29 cellular contexts compared by ENCODE assay signal in the genomic region with DNA sequence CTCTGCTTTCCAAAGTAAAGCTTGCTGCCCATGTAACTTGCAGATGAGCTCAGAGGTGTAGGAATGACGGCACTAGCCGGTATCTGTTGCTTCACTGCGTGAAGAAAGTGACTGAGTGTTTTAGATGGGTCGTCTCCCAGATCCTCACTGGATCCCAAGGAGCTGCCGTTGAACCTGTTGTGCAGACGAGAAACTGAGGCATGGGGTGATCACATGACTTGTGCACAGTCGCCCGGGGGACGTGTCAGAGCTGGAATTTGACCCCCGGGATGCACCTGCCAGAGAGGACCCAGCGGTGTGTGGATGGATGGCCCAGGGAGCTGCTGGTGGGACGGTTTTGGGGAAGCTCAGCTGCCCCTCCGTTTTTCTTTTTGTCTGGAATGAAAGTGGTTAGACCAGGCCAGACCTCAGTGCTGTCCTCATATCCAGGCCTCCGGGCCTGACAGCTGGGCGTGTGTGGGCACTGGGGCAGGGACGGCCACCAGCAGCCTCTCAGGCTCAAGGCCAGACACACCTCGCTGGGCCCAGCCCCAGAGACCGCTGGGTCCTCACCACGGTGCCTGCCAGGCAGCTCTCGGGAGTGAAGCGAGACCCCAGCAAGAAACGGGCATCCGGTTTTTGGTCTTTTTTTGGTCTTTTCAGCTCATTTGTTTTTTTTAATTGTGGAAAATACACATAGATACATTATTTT. TPM values are rescaled to one million over a fixed set of nuclear protein-coding genes. Genes with fewer than 3 reads are reported as not detected.
DNase-seq lines count a peak whose midpoint lies in the region; ATAC-seq, FAIRE-seq and TF ChIP-seq lines count a peak whose summit lies in the region.
"Had no signal": no experiment of that assay in that cellular context is flagged by ENCODE, and none has a peak within 500 bp of the region (broad histone marks: within the 10 kb centered on the region; RNA-seq: fewer than 3 reads in every experiment).

No MANE protein-coding gene starts in this region.

- H3K4me1 ChIP-seq in cardiac muscle cell (ENCODE audit: low read depth) (no peaks in the 10 kb centered on the region), heart right ventricle (peaks cover 17 to 44% (median 24%) of the 10 kb centered on the region in 9 donors), kidney (ENCODE audit: control insufficient read depth in 1 of 2, insufficient read depth in 1 of 2, low read depth in 1 of 2, low read length in 2 of 2) (peaks cover 7 to 40% of the 10 kb centered on the region in 2 donors)

- H3K4me1 Mint-ChIP-seq in stimulated activated memory B cell treated with anti-CD40 and anti-IgM and Interleukin-4, amounts not matched to agents 10 μg/mL and 1 μg/mL and 100 μg/mL, for 72 hours = peaks cover 58% of the 10 kb centered on the region

- no peaks in the 10 kb centered on the region for H3K27me3 Mint-ChIP-seq in stimulated activated memory B cell treated with anti-CD40 and anti-IgM and Interleukin-4, amounts not matched to agents 10 μg/mL and 1 μg/mL and 100 μg/mL, for 72 hours
- H3K27me3 Mint-ChIP-seq: activated CD8-positive, alpha-beta memory T cell treated with anti-CD3 and anti-CD28 coated beads, Interleukin-2, amount 10 ng/mL, durations not matched to agents 7 days and 5 days had no signal

- peak overlapping the region; percentile 81 for H3K27ac Mint-ChIP-seq in stimulated activated memory B cell treated with anti-CD40 and anti-IgM and Interleukin-4, amounts not matched to agents 10 μg/mL and 1 μg/mL and 100 μg/mL, for 72 hours
- H3K27ac Mint-ChIP-seq: activated CD8-positive, alpha-beta memory T cell treated with anti-CD3 and anti-CD28 coated beads, Interleukin-2, amount 10 ng/mL, durations not matched to agents 7 days and 5 days had no signal

- ATAC-seq in heart right ventricle = no peak
- no peak for ATAC-seq in stimulated activated memory B cell treated with anti-CD40 and anti-IgM and Interleukin-4, amounts not matched to agents 10 μg/mL and 1 μg/mL and 100 μg/mL, for 72 hours
- ATAC-seq in GM18873 (IDR thresholded peaks at IDR 0.05; ENCODE audit: low FRiP score, unreplicated experiment) = no peak
- ATAC-seq: mucosa of descending colon, right cardiac atrium had no signal

- no peak for FAIRE-seq in kidney (lab: Jason Lieb, UNC)

- no peak overlapping the region for H3K4me3 Mint-ChIP-seq in stimulated activated memory B cell treated with anti-CD40 and anti-IgM and Interleukin-4, amounts not matched to agents 10 μg/mL and 1 μg/mL and 100 μg/mL, for 72 hours
- H3K4me3 Mint-ChIP-seq: activated CD8-positive, alpha-beta memory T cell treated with anti-CD3 and anti-CD28 coated beads, Interleukin-2, amount 10 ng/mL, durations not matched to agents 7 days and 5 days; activated T-helper 1 cell treated with anti-CD3 and anti-CD28 coated beads, Interleukin-12 subunit alpha, Interleukin-12 subunit beta, Interleukin-2, Interleukin-4 antibody, amounts not matched to agents 30 ng/mL and 10 ng/mL and 1 ng/mL, durations not matched to agents 14 hours and 24 hours and 36 hours had no signal

- H3K9ac ChIP-seq in kidney (ENCODE audit: low read length in 2 of 2) = no peak overlapping the region

- intact Hi-C loops in heart right ventricle (cut with DNase I) (loop anchor here in 1 of 10 donors (5.0 kb wide), 1 partner anchor 34 kb away; no protein-coding TSS in a partner anchor), kidney (cut with DNase I) (no loop called here)

- peaks cover 60% of the 10 kb centered on the region for H3K36me3 Mint-ChIP-seq in stimulated activated memory B cell treated with anti-CD40 and anti-IgM and Interleukin-4, amounts not matched to agents 10 μg/mL and 1 μg/mL and 100 μg/mL, for 72 hours

- DNase-seq in cardiac muscle cell (ENCODE audit: low read depth in 1 of 2, low spot score in 1 of 2) (no peak), heart right ventricle (no peak), kidney (peak; percentile 59)
- no peak for DNase-seq in stimulated activated CD4-positive, alpha-beta T cell treated with anti-CD3 and anti-CD28 coated beads, Interleukin-2, amount 100 ng/mL, for 24 hours
- DNase-seq: 8988T; activated CD4-positive, alpha-beta T cell treated with anti-CD3 and anti-CD28 coated beads for 48 hours; activated CD8-positive, alpha-beta memory T cell treated with anti-CD3 and anti-CD28 coated beads, Interleukin-2, amount 10 ng/mL, durations not matched to agents 7 days and 5 days; BE2C; Calu3; effector memory CD4-positive, alpha-beta T cell; left ventricle myocardium inferior; mucosa of descending colon; NCI-H1105; NCI-H2029 treated with DMSO at 0.1 percent for 48 hours; NK-92 treated with Interleukin-12 subunit alpha and Interleukin-12 subunit beta, amount 100 ng/mL, for 24 hours; Peyer's patch; right cardiac atrium; SJCRH30; T-helper 1 cell had no signal

- no peaks in the 10 kb centered on the region for H3K9me3 Mint-ChIP-seq in stimulated activated memory B cell treated with anti-CD40 and anti-IgM and Interleukin-4, amounts not matched to agents 10 μg/mL and 1 μg/mL and 100 μg/mL, for 72 hours
- H3K9me3 Mint-ChIP-seq: activated naive CD8-positive, alpha-beta T cell treated with anti-CD3 and anti-CD28 coated beads, Interleukin-2, amount 10 ng/mL, durations not matched to agents 7 days and 5 days had no signal

- WGBS in heart right ventricle, 2 donors = 90 to 94% methylated on average over 23 of the region's 23 CpGs

- TF ChIP-seq CTCF in cardiac muscle cell (IDR thresholded peaks at IDR 0.05; ENCODE audit: low read depth, low read length) = no peak
- no peak for TF ChIP-seq CTCF in heart right ventricle (IDR thresholded peaks at IDR 0.05)
- no peak for TF ChIP-seq CTCF in kidney (IDR thresholded peaks at IDR 0.05; ENCODE audit: borderline replicate concordance, extremely low read depth, insufficient read depth)

- H3K36me3 ChIP-seq in cardiac muscle cell (peaks cover 3% of the 10 kb centered on the region), heart right ventricle (peaks cover 0 to 15% (median 0%) of the 10 kb centered on the region in 9 donors), kidney (ENCODE audit: control insufficient read depth in 1 of 2, insufficient read depth in 2 of 2, low read length in 2 of 2) (no peaks in the 10 kb centered on the region)
- H3K36me3 ChIP-seq: Peyer's patch, suprapubic skin, vagina had no signal

- H3K27me3 ChIP-seq in cardiac muscle cell (no peaks in the 10 kb centered on the region), heart right ventricle (no peaks in the 10 kb centered on the region)
- H3K27me3 ChIP-seq: BE2C, Peyer's patch, SJCRH30, suprapubic skin, vagina had no signal

- H3K9me3 ChIP-seq in cardiac muscle cell (ENCODE audit: low read depth) (no peaks in the 10 kb centered on the region), heart right ventricle (peaks cover 0 to 2% (median 0%) of the 10 kb centered on the region in 11 donors), kidney (ENCODE audit: control insufficient read depth in 1 of 2, low read length in 2 of 2) (no peaks in the 10 kb centered on the region)
- H3K9me3 ChIP-seq: BE2C, left ventricle myocardium inferior, mucosa of descending colon, Peyer's patch, SJCRH30, suprapubic skin, vagina had no signal

- no peak overlapping the region for H3K4me3 ChIP-seq in cardiac muscle cell
- H3K4me3 ChIP-seq in heart right ventricle = no peak overlapping the region
- no peak overlapping the region for H3K4me3 ChIP-seq in kidney (ENCODE audit: low read length in 2 of 2)
- H3K4me3 ChIP-seq: left ventricle myocardium inferior, mucosa of descending colon, Peyer's patch, SJCRH30, suprapubic skin, vagina had no signal

- H3K27ac ChIP-seq in cardiac muscle cell (peak overlapping the region; percentile 34), heart right ventricle (no peak overlapping the region), kidney (ENCODE audit: low read depth in 2 of 2, low read length in 2 of 2) (no peak overlapping the region)
- H3K27ac ChIP-seq: left ventricle myocardium inferior, Peyer's patch, SJCRH30, suprapubic skin, vagina had no signal

RNA-seq across cellular contexts. Expression of a gene that starts 12.5 kb away (rescaled TPM):
- total RNA-seq in cardiac muscle cell = 59.7 and 62.3 TPM in 2 replicates
- 39.1 and 48.7 TPM in 2 replicates for polyA plus RNA-seq in cardiac muscle cell
- 10 to 100 TPM in 1 of 10 donors, 1 to 10 TPM in 9; 3.0 to 11.7 (median 5.3) TPM for total RNA-seq in heart right ventricle
- 1 to 10 TPM; 3.7 to 4.2 TPM for polyA plus RNA-seq in heart right ventricle
- total RNA-seq in kidney = 16.9 TPM
- 5.6 TPM for polyA plus RNA-seq in kidney (ENCODE audit: insufficient read depth, low read depth, low replicate concordance)

RNA-seq across cellular contexts. Expression of a gene that starts 21.2 kb away (rescaled TPM):
- total RNA-seq in cardiac muscle cell = 0.46 and 1.2 TPM in 2 replicates
- polyA plus RNA-seq in cardiac muscle cell = 1.9 and 3.2 TPM in 2 replicates
- not detected for total RNA-seq in heart right ventricle
- polyA plus RNA-seq in heart right ventricle = not detected
- 0.69 TPM for total RNA-seq in kidney
- polyA plus RNA-seq in kidney (ENCODE audit: insufficient read depth, low read depth, low replicate concordance) = not detected
- total RNA-seq: Calu3, left ventricle myocardium inferior, mucosa of descending colon, NCI-H460, Peyer's patch, right cardiac atrium, vagina had no signal
- polyA plus RNA-seq: right cardiac atrium had no signal

RNA-seq across cellular contexts. Expression of a gene that starts 25.4 kb away (rescaled TPM):
- total RNA-seq in cardiac muscle cell = 60.3 and 66.2 TPM in 2 replicates
- polyA plus RNA-seq in cardiac muscle cell = 82.1 and 86.7 TPM in 2 replicates
- 10 to 100 TPM; 16.3 to 30.6 (median 19.9) TPM for total RNA-seq in heart right ventricle
- polyA plus RNA-seq in heart right ventricle = 10 to 100 TPM; 34.5 to 49.8 TPM
- 71.4 TPM for total RNA-seq in kidney
- polyA plus RNA-seq in kidney (ENCODE audit: insufficient read depth, low read depth, low replicate concordance) = 47.4 TPM

RNA-seq across cellular contexts. Expression of a gene that starts 45.1 kb away (rescaled TPM):
- total RNA-seq in cardiac muscle cell (not detected in 2 replicates), heart right ventricle (not detected), kidney (not detected)
- polyA plus RNA-seq in cardiac muscle cell (not detected in 2 replicates), heart right ventricle (not detected), kidney (ENCODE audit: insufficient read depth, low read depth, low replicate concordance) (not detected)
- total RNA-seq: activated CD8-positive, alpha-beta memory T cell treated with anti-CD3 and anti-CD28 coated beads, Interleukin-2, amount 10 ng/mL, durations not matched to agents 7 days and 5 days; activated naive CD8-positive, alpha-beta T cell treated with anti-CD3 and anti-CD28 coated beads, Interleukin-2, amount 10 ng/mL, durations not matched to agents 7 days and 5 days; activated T-helper 1 cell treated with anti-CD3 and anti-CD28 coated beads, Interleukin-12 subunit alpha, Interleukin-12 subunit beta, Interleukin-2, Interleukin-4 antibody, amounts not matched to agents 30 ng/mL and 10 ng/mL and 1 ng/mL, durations not matched to agents 14 hours and 24 hours and 36 hours; Calu3; chondrocyte; glomerular endothelial cell; left ventricle myocardium inferior; mucosa of descending colon; NCI-H460; omental fat pad; Peyer's patch; right cardiac atrium; SJCRH30; suprapubic skin; vagina had no signal
- polyA plus RNA-seq: right cardiac atrium had no signal

RNA-seq across cellular contexts. Expression of a gene that starts 45.4 kb away (rescaled TPM):
- total RNA-seq in cardiac muscle cell = 61.9 and 67.2 TPM in 2 replicates
- polyA plus RNA-seq in cardiac muscle cell = 104 and 145 TPM in 2 replicates
- total RNA-seq in heart right ventricle = 10 to 100 TPM; 17.6 to 37.4 (median 26.2) TPM
- 10 to 100 TPM; 31.0 to 42.9 TPM for polyA plus RNA-seq in heart right ventricle
- total RNA-seq in kidney = 56.5 TPM
- 72.1 TPM for polyA plus RNA-seq in kidney (ENCODE audit: insufficient read depth, low read depth, low replicate concordance)
